ENCODE assay signal across 16 cellular contexts in the genomic region with DNA sequence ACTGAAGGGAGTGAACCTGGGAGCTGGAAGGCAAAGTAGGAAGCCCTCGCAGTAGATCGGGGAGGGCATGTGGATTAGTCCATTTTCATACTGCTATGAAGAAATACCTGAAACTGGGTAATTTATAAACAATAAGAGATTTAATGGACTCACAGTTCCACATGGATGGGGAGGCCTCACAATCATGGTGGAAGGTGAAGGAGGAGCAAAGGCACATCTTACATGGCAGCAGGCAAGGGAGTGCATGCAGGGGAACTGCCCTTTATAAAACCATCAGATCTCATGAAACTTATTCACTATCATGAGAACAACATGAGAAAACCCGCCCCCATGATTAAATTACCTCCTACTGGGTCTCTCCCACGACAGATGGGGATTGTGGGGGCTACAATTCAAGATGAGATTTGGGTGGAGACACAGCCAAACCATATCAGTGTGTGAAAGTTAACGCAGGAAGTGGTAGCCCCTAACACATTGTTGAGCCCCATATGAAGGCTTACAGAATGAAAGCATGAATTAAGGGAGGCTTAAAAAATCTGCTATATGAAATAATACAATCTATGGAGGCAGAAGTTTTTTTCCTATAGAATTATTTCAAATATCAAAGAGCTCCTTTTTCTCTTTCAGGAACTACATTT. TPM values are rescaled to one million over a fixed set of nuclear protein-coding genes. Genes with fewer than 3 reads are reported as not detected.
"Had no signal": no experiment of that assay in that cellular context is flagged by ENCODE, and none has a peak within 500 bp of the region (broad histone marks: within the 10 kb centered on the region; RNA-seq: fewer than 3 reads in every experiment).

No MANE protein-coding gene starts in this region.

RNA-seq across cellular contexts. Expression of a gene that starts 15.5 kb away (rescaled TPM):
- total RNA-seq: activated CD4-positive, alpha-beta memory T cell treated with anti-CD3 and anti-CD28 coated beads, Interleukin-2, amount 10 ng/mL, durations not matched to agents 7 days and 5 days; activated CD4-positive, alpha-beta T cell treated with anti-CD3 and anti-CD28 coated beads for 36 hours; activated CD4-positive, alpha-beta T cell treated with anti-CD3 and anti-CD28 coated beads, Interleukin-2, amount 10 ng/mL, durations not matched to agents 7 days and 5 days; activated CD8-positive, alpha-beta memory T cell treated with anti-CD3 and anti-CD28 coated beads, Interleukin-2, amount 10 ng/mL, durations not matched to agents 7 days and 5 days; activated CD8-positive, alpha-beta T cell treated with anti-CD3 and anti-CD28 coated beads, Interleukin-2, amount 10 ng/mL, durations not matched to agents 7 days and 5 days; activated naive CD8-positive, alpha-beta T cell treated with anti-CD3 and anti-CD28 coated beads, Interleukin-2, amount 10 ng/mL, durations not matched to agents 7 days and 5 days; activated T-helper 2 cell treated with anti-CD3 and anti-CD28 coated beads, Interferon-gamma antibody, Interleukin-2, Interleukin-4, amounts not matched to agents 10 μg/mL and 5 μg/mL and 100 μg/mL, durations not matched to agents 14 hours and 24 hours and 36 hours; ascending aorta; bronchial epithelial cell; cardiac muscle cell; T-cell; T-helper 1 cell treated with Interleukin-12 subunit alpha and Interleukin-12 subunit beta and Interleukin-4 antibody, amounts not matched to agents 30 ng/mL and 1 ng/mL, for 36 hours; T-helper 17 cell; T-helper 2 cell treated with Interferon-gamma antibody and Interleukin-4, amounts not matched to agents 100 ng/mL and 5 ng/mL, for 36 hours; WTC11 had no signal
- polyA plus RNA-seq: adipose tissue, cardiac muscle cell had no signal
